ENCODE assay signal across 28 cellular contexts in genomic region chr22:19701420-19702145, GRCh38. TPM values are rescaled to one million over a fixed set of nuclear protein-coding genes. Genes with fewer than 3 reads are reported as not detected.
"Had no signal": no experiment of that assay in that cellular context is flagged by ENCODE, and none has a peak within 500 bp of the region (broad histone marks: within the 10 kb centered on the region; RNA-seq: fewer than 3 reads in every experiment).

No MANE protein-coding gene starts in this region.

- H3K27ac ChIP-seq: dorsolateral prefrontal cortex, esophagus muscularis mucosa, foreskin keratinocyte, gastroesophageal sphincter, heart left ventricle, hepatocyte, neural progenitor cell, parathyroid adenoma, prostate gland, right atrium auricular region, thyroid gland had no signal

- H3K27me3 ChIP-seq: dorsolateral prefrontal cortex, hepatocyte, neural progenitor cell, right atrium auricular region, thyroid gland had no signal

- H3K36me3 ChIP-seq: esophagus muscularis mucosa, gastroesophageal sphincter, heart left ventricle, neural progenitor cell, prostate gland, right atrium auricular region, thyroid gland had no signal

- H3K4me1 ChIP-seq: esophagus muscularis mucosa, foreskin keratinocyte, gastroesophageal sphincter, heart left ventricle, neural progenitor cell, parathyroid adenoma, prostate gland, right atrium auricular region had no signal

- H3K9me3 ChIP-seq: esophagus muscularis mucosa, gastroesophageal sphincter, heart left ventricle, mucosa of descending colon, prostate gland, right atrium auricular region, thyroid gland had no signal

- H3K4me3 ChIP-seq: dorsolateral prefrontal cortex, esophagus muscularis mucosa, gastroesophageal sphincter, heart left ventricle, hepatocyte, mucosa of descending colon, neural progenitor cell, prostate gland, right atrium auricular region, thyroid gland had no signal

- ATAC-seq: foreskin keratinocyte; gastroesophageal sphincter; heart left ventricle; left lobe of liver; mucosa of descending colon; natural killer cell treated with Interleukin-12 subunit alpha and Interleukin-12 subunit beta and Interleukin-15 and Interleukin-18, amount 100 ng/mL, for 72 hours; sciatic nerve; stimulated activated naive B cell treated with anti-CD40 and anti-IgM and Interleukin-4, amounts not matched to agents 10 μg/mL and 1 μg/mL and 100 μg/mL, for 72 hours had no signal

- DNase-seq: cerebellar nuclear complex; dorsolateral prefrontal cortex; effector CD8-positive, alpha-beta T cell; foreskin keratinocyte; kidney; mesenchymal stem cell; mucosa of descending colon; naive B cell; stimulated activated CD4-positive, alpha-beta T cell treated with anti-CD3 and anti-CD28 coated beads, Interleukin-15, amount 100 ng/mL, for 24 hours; stimulated activated CD4-positive, alpha-beta T cell treated with anti-CD3 and anti-CD28 coated beads, Interleukin-2, amount 100 ng/mL, for 48 hours; stimulated activated naive B cell treated with anti-CD40 and anti-IgM and Interleukin-4, amounts not matched to agents 10 μg/mL and 1 μg/mL and 100 μg/mL, for 72 hours; thyroid gland; trophoblast cell had no signal

RNA-seq across cellular contexts. Expression of gene SEPTIN5, which starts 12.7 kb away (rescaled TPM):
- total RNA-seq: natural killer cell treated with Interleukin-12 subunit alpha and Interleukin-12 subunit beta and Interleukin-15 and Interleukin-18, amount 100 ng/mL, for 72 hours had no signal

RNA-seq across cellular contexts. Expression of gene GP1BB, which starts 21.8 kb away (rescaled TPM):
- total RNA-seq: natural killer cell treated with Interleukin-12 subunit alpha and Interleukin-12 subunit beta and Interleukin-15 and Interleukin-18, amount 100 ng/mL, for 72 hours had no signal

RNA-seq across cellular contexts. Expression of gene TBX1, which starts 59.0 kb away (rescaled TPM):
- total RNA-seq: epithelial cell of proximal tubule, fibroblast of lung, hepatocyte, osteoblast, temporal lobe had no signal
- polyA plus RNA-seq: fibroblast of lung had no signal
